In genomic region chr1:55217226-55217996, GRCh38 we compare ENCODE assay signal across 10 cellular contexts. TPM values are rescaled to one million over a fixed set of nuclear protein-coding genes. Genes with fewer than 3 reads are reported as not detected.
A peak's percentile ranks its signal among the peaks of the same experiment; 100 is the strongest.
DNase-seq lines count a peak whose midpoint lies in the region; ATAC-seq, FAIRE-seq and TF ChIP-seq lines count a peak whose summit lies in the region.
"Had no signal": no experiment of that assay in that cellular context is flagged by ENCODE, and none has a peak within 500 bp of the region (broad histone marks: within the 10 kb centered on the region; RNA-seq: fewer than 3 reads in every experiment).

No MANE protein-coding gene starts in this region.

- H3K9ac ChIP-seq in HCT116 (ENCODE audit: low read length) (no peak overlapping the region), HepG2 (ENCODE audit: insufficient read depth, low read depth, low read length) (no peak overlapping the region)

- TF ChIP-seq CTCF in HCT116 (IDR thresholded peaks at IDR 0.05 in 2 of 3, conservative IDR thresholded peaks at IDR 0.05 in 1 of 3; ENCODE audit: borderline replicate concordance in 1 of 3, insufficient read depth in 1 of 3, low read depth in 2 of 3, low read length in 2 of 3) (no peak), HepG2 (CRISPR knock-in tag; IDR thresholded peaks at IDR 0.05) (no peak), mesothelial cell of epicardium (IDR thresholded peaks at IDR 0.05; ENCODE audit: unreplicated experiment) (no peak), suprapubic skin (IDR thresholded peaks at IDR 0.05) (no peak)

- CTCF ChIA-PET in HCT116 (lab: Charles Lee) (no interaction called here), HepG2 (lab: Yijun Ruan, JAX; ENCODE audit: low intra/inter-chr PET ratio, low total read pairs) (no interaction called here)

- TF ChIP-seq EP300 in HepG2 (IDR thresholded peaks at IDR 0.05; ENCODE audit: low read depth in 2 of 2, low read length in 2 of 2) (no peak), HepG2 (CRISPR knock-in tag; IDR thresholded peaks at IDR 0.05; ENCODE audit: borderline replicate concordance) (no peak), suprapubic skin (IDR thresholded peaks at IDR 0.05) (no peak)

- H3K9me3 Mint-ChIP-seq in T-helper 1 cell treated with Interleukin-12 subunit alpha and Interleukin-12 subunit beta and Interleukin-4 antibody, amounts not matched to agents 30 μg/mL and 1 μg/mL, for 36 hours, result no peaks in the 10 kb centered on the region
- H3K9me3 Mint-ChIP-seq in mesothelial cell of epicardium, result no peaks in the 10 kb centered on the region

- no peak for TF ChIP-seq POLR2A in HCT116 (IDR thresholded peaks at IDR 0.05; ENCODE audit: borderline replicate concordance, extremely low read depth, insufficient read depth, insufficient read length)
- TF ChIP-seq POLR2A in HepG2 (IDR thresholded peaks at IDR 0.05; ENCODE audit: insufficient read depth in 1 of 2, low read depth in 2 of 2, low read length in 2 of 2), result no peak
- no peak for TF ChIP-seq POLR2A in suprapubic skin (IDR thresholded peaks at IDR 0.05)

- in situ Hi-C loops in HepG2 (cut with HindIII; ENCODE audit: extremely low pct_ligation_motif_present, low pct_unique_long_range_greater_than_20kb), result no loop called here

- H3K4me1 Mint-ChIP-seq in T-helper 1 cell treated with Interleukin-12 subunit alpha and Interleukin-12 subunit beta and Interleukin-4 antibody, amounts not matched to agents 30 μg/mL and 1 μg/mL, for 36 hours (ENCODE audit: low read depth), result peaks cover 35% of the 10 kb centered on the region
- peaks cover 32% of the 10 kb centered on the region for H3K4me1 Mint-ChIP-seq in mesothelial cell of epicardium

- 47% methylated on average over 6 of the region's 6 CpGs for WGBS in HepG2 (ENCODE audit: low lambda C conversion rate)
- WGBS in suprapubic skin, result 46% methylated on average over 6 of the region's 6 CpGs

- RAD21 ChIA-PET in HCT116 (lab: Charles Lee; ENCODE audit: low non-redundant PET in 1 of 2, low total read pairs in 2 of 2, uncharacterized antibody in 2 of 2, unreplicated experiment in 2 of 2), result no interaction called here

- TF ChIP-seq RAD21 in HCT116 (IDR thresholded peaks at IDR 0.05; ENCODE audit: low read depth) (no peak), HepG2 (CRISPR knock-in tag; IDR thresholded peaks at IDR 0.05) (no peak)

- no peaks in the 10 kb centered on the region for H4K20me1 ChIP-seq in HCT116 (ENCODE audit: insufficient read depth)
- no peaks in the 10 kb centered on the region for H4K20me1 ChIP-seq in HepG2 (ENCODE audit: insufficient read depth, low read length)

- peak overlapping the region; percentile 21 for H3K27ac Mint-ChIP-seq in T-helper 1 cell treated with Interleukin-12 subunit alpha and Interleukin-12 subunit beta and Interleukin-4 antibody, amounts not matched to agents 30 μg/mL and 1 μg/mL, for 36 hours
- H3K27ac Mint-ChIP-seq in mesothelial cell of epicardium, result no peak overlapping the region

- H3K4me3 Mint-ChIP-seq in T-helper 1 cell treated with Interleukin-12 subunit alpha and Interleukin-12 subunit beta and Interleukin-4 antibody, amounts not matched to agents 30 μg/mL and 1 μg/mL, for 36 hours, result no peak overlapping the region
- H3K4me3 Mint-ChIP-seq in mesothelial cell of epicardium, result no peak overlapping the region

- no peaks in the 10 kb centered on the region for H3K27me3 ChIP-seq in HCT116 (ENCODE audit: insufficient read depth, low read length)
- H3K27me3 ChIP-seq in HepG2 (ENCODE audit: control insufficient read depth in 1 of 2, insufficient read depth in 2 of 2, low read length in 2 of 2), result peaks cover 0 to 4% of the 10 kb centered on the region in 2 experiments; a peak in 2 of 5 replicates
- no peaks in the 10 kb centered on the region for H3K27me3 ChIP-seq in suprapubic skin

- no peaks in the 10 kb centered on the region for H3K27me3 Mint-ChIP-seq in T-helper 1 cell treated with Interleukin-12 subunit alpha and Interleukin-12 subunit beta and Interleukin-4 antibody, amounts not matched to agents 30 μg/mL and 1 μg/mL, for 36 hours (ENCODE audit: low read depth)
- H3K27me3 Mint-ChIP-seq in mesothelial cell of epicardium (ENCODE audit: low read depth), result peaks cover 2% of the 10 kb centered on the region
- H3K27me3 Mint-ChIP-seq: progenitor cell of endocrine pancreas had no signal

- H2AFZ ChIP-seq in HCT116 (ENCODE audit: low read depth, low read length, poor library complexity, severe bottlenecking), result peak overlapping the region; percentile 18
- no peak overlapping the region for H2AFZ ChIP-seq in HepG2 (ENCODE audit: low read length)

- ATAC-seq in HCT116 (no peak), HepG2 (no peak)

- H3K4me1 ChIP-seq in HCT116 (ENCODE audit: control insufficient read depth in 1 of 2, insufficient read depth in 2 of 2, low read length in 2 of 2) (peaks cover 13 to 32% of the 10 kb centered on the region in 2 experiments), HepG2 (ENCODE audit: insufficient read depth, low read length) (peaks cover 30% of the 10 kb centered on the region), suprapubic skin (peaks cover 44% of the 10 kb centered on the region)

- no peaks in the 10 kb centered on the region for H3K9me3 ChIP-seq in HCT116 (ENCODE audit: control insufficient read depth in 1 of 2, insufficient read depth in 1 of 2, low read depth in 1 of 2, low read length in 2 of 2)
- no peaks in the 10 kb centered on the region for H3K9me3 ChIP-seq in HepG2 (ENCODE audit: low read length)
- H3K9me3 ChIP-seq in suprapubic skin, result no peaks in the 10 kb centered on the region

- BruUV-seq in HCT116 (replicated peaks; lab: Mats Ljungman, UMichigan), result no TSS peak
- BruUV-seq in HepG2 (replicated peaks; lab: Mats Ljungman, UMichigan), result no TSS peak

- no peak for FAIRE-seq in HepG2 (lab: Jason Lieb, UNC)

- no peaks in the 10 kb centered on the region for H3K36me3 ChIP-seq in HCT116 (ENCODE audit: control insufficient read depth in 1 of 2, insufficient read depth in 2 of 2, low read length in 2 of 2)
- H3K36me3 ChIP-seq in HepG2 (replicated peaks in 1 of 2; ENCODE audit: control insufficient read depth in 1 of 2, insufficient read depth in 2 of 2, low read length in 2 of 2), result no peaks in the 10 kb centered on the region; a peak in 1 of 5 replicates
- H3K36me3 ChIP-seq in suprapubic skin, result no peaks in the 10 kb centered on the region

- H3K4me3 ChIP-seq in HCT116 (replicated peaks in 1 of 2; ENCODE audit: low read depth in 1 of 2, low read length in 2 of 2) (no peak overlapping the region), HepG2 (replicated peaks in 1 of 3; ENCODE audit: insufficient read depth in 1 of 3, low read depth in 2 of 3, low read length in 3 of 3) (no peak overlapping the region), suprapubic skin (no peak overlapping the region)

- POLR2A ChIA-PET in HCT116 (lab: Charles Lee), result no interaction called here
- POLR2A ChIA-PET in HepG2 (lab: Yijun Ruan, JAX), result no interaction called here

- peak overlapping the region; percentile 32; the same call in 1 of the 2 replicates for H3K4me2 ChIP-seq in HCT116 (ENCODE audit: low read length)
- H3K4me2 ChIP-seq in HepG2 (ENCODE audit: low read depth, low read length), result peak overlapping the region; percentile 37

- DNase-seq in AML-193 (lab: John Stamatoyannopoulos, UW) (peak; percentile 92 to 94), HCT116 (ENCODE audit: low read depth, low spot score) (no peak), HepG2 (ENCODE audit: low spot score) (no peak), NCI-H1436 treated with DMSO at 0.1 percent for 48 hours (lab: John Stamatoyannopoulos, UW) (no peak), mesothelial cell of epicardium (ENCODE audit: low spot score in 2 of 2, unreplicated experiment in 2 of 2) (no peak), SK-N-DZ (ENCODE audit: low spot score) (no peak), suprapubic skin (ENCODE audit: low spot score in 2 of 2) (no peak)

- no peaks in the 10 kb centered on the region for H3K9me2 ChIP-seq in HCT116 (ENCODE audit: insufficient read depth)

- no peak overlapping the region for H3K27ac ChIP-seq in HCT116 (ENCODE audit: low read depth, low read length)
- H3K27ac ChIP-seq in HepG2 (ENCODE audit: extremely low read length, insufficient read depth, low read length), result no peak overlapping the region
- H3K27ac ChIP-seq in suprapubic skin, result no peak overlapping the region
- H3K27ac ChIP-seq: epithelial cell of prostate had no signal

- intact Hi-C loops in HCT116 (cut with micrococcal nuclease) (no loop called here), HepG2 (cut with micrococcal nuclease; ENCODE audit: unreplicated experiment) (loop anchor here (10.0 kb wide), 1 partner anchor 53 kb away; no protein-coding TSS in a partner anchor)

- H3K79me2 ChIP-seq in HCT116 (ENCODE audit: insufficient read depth, low read length) (peaks cover 34% of the 10 kb centered on the region), HepG2 (ENCODE audit: insufficient read depth, low read length) (peaks cover 32% of the 10 kb centered on the region)

- H3K36me3 Mint-ChIP-seq in T-helper 1 cell treated with Interleukin-12 subunit alpha and Interleukin-12 subunit beta and Interleukin-4 antibody, amounts not matched to agents 30 μg/mL and 1 μg/mL, for 36 hours (ENCODE audit: low read depth), result peaks cover 9% of the 10 kb centered on the region
- H3K36me3 Mint-ChIP-seq in mesothelial cell of epicardium, result no peaks in the 10 kb centered on the region

RNA-seq across cellular contexts. Expression of gene USP24, which starts 2.2 kb away (rescaled TPM):
- total RNA-seq in HCT116 (2021; ENCODE audit: unreplicated experiment), result 34.2 TPM
- 12.0 and 12.8 TPM in 2 replicates for polyA plus RNA-seq in HCT116 (2012)
- total RNA-seq in HepG2 (2016; rRNA removed; fragmentation: Illumina TruSeq; extraction: Trizol), result 47.6 and 59.5 TPM in 2 replicates
- 4.1 and 5.1 TPM in 2 replicates for total RNA-seq in HepG2 (2016; cell fraction: cytosol; rRNA removed; fragmentation: Illumina TruSeq; extraction: Trizol; ENCODE audit: low read depth)
- total RNA-seq in HepG2 (2016; cell fraction: insoluble cytoplasmic fraction; rRNA removed; fragmentation: Illumina TruSeq; extraction: Trizol), result 41.1 and 53.7 TPM in 2 replicates
- total RNA-seq in HepG2 (2016; cell fraction: membrane; rRNA removed; fragmentation: Illumina TruSeq; extraction: Trizol), result 12.0 and 12.6 TPM in 2 replicates
- total RNA-seq in HepG2 (2016; cell fraction: nucleus; rRNA removed; fragmentation: Illumina TruSeq; extraction: Trizol), result 76.5 and 77.4 TPM in 2 replicates
- 17.2 and 18.8 TPM in 2 replicates for polyA plus RNA-seq in HepG2 (2011; rRNA removed)
- 9.7 and 11.6 TPM in 2 replicates for polyA plus RNA-seq in HepG2 (2011; cell fraction: cytosol; rRNA removed)
- 39.7 and 46.5 TPM in 2 replicates for polyA plus RNA-seq in HepG2 (2011; cell fraction: nucleus; rRNA removed)
- polyA plus RNA-seq in HepG2 (2012), result 24.9 and 34.6 TPM in 2 replicates
- polyA plus RNA-seq in HepG2 (2016; cell fraction: cytosol; fragmentation: Illumina TruSeq; extraction: Trizol; ENCODE audit: low read depth), result 1.2 and 1.6 TPM in 2 replicates
- 34.7 and 34.9 TPM in 2 replicates for polyA plus RNA-seq in HepG2 (2016; cell fraction: insoluble cytoplasmic fraction; fragmentation: Illumina TruSeq; extraction: Trizol; ENCODE audit: low read depth)
- 3.3 and 5.2 TPM in 2 replicates for polyA plus RNA-seq in HepG2 (2016; cell fraction: membrane; fragmentation: Illumina TruSeq; extraction: Trizol; ENCODE audit: low read depth)
- polyA plus RNA-seq in HepG2 (2016; cell fraction: nucleus; fragmentation: Illumina TruSeq; extraction: Trizol; ENCODE audit: insufficient read depth, low read depth), result 84.4 and 87.2 TPM in 2 replicates
- 35.1 and 36.7 TPM in 2 replicates for polyA minus RNA-seq in HepG2 (2011; rRNA and poly(A)+ RNA removed; ENCODE audit: low replicate concordance)
- 23.3 and 27.0 TPM in 2 replicates for polyA minus RNA-seq in HepG2 (2011; cell fraction: cytosol; rRNA and poly(A)+ RNA removed)
- 181 and 197 TPM in 2 replicates for polyA minus RNA-seq in HepG2 (2011; cell fraction: nucleus; rRNA and poly(A)+ RNA removed)
- 49.8 to 58.1 TPM (median 53.3 TPM) in 3 replicates for total RNA-seq in mesothelial cell of epicardium
- polyA plus RNA-seq in SK-N-DZ (2014; cell fraction: cytosol; rRNA removed), result 12.1 and 15.3 TPM in 2 replicates
- polyA plus RNA-seq in SK-N-DZ (2014; cell fraction: nucleus; rRNA removed), result 20.8 and 31.6 TPM in 2 replicates
- total RNA-seq in suprapubic skin, result 10 to 100 TPM; 27.7 to 84.0 (median 30.2) TPM

Comparison
In these comparisons a context has a peak if more than half of its experiments do, and no peak if none do; other contexts are left out.
1. DNase-seq: peak in AML-193 (2 of 2); none in HCT116 (single experiment), HepG2 (single experiment), NCI-H1436 treated with DMSO at 0.1 percent for 48 hours (single experiment), mesothelial cell of epicardium (0 of 2), SK-N-DZ (single experiment) and suprapubic skin (0 of 2).